Comparison of ENCODE assay signal across 10 cellular contexts in genomic region chr3:60064210-60065178, GRCh38.
DNase-seq lines count a peak whose midpoint lies in the region; ATAC-seq, FAIRE-seq and TF ChIP-seq lines count a peak whose summit lies in the region.
"Had no signal": no experiment of that assay in that cellular context is flagged by ENCODE, and none has a peak within 500 bp of the region (broad histone marks: within the 10 kb centered on the region; RNA-seq: fewer than 3 reads in every experiment).

No MANE protein-coding gene starts in this region.

- H3K23ac ChIP-seq in mesendoderm (ENCODE audit: low read length) = no peak overlapping the region

- in situ Hi-C loops in GM12878 (cut with MboI) = no loop called here
- in situ Hi-C loops in KBM-7 (cut with MboI; ENCODE audit: low pct_unique_long_range_greater_than_20kb, low sequenced_read_pairs) = no loop called here

- no peak overlapping the region for H2BK120ac ChIP-seq in mesendoderm (ENCODE audit: low read depth, low read length)

- no peak overlapping the region for H4K5ac ChIP-seq in mesendoderm (ENCODE audit: low read length)

- SMC1A ChIA-PET in GM12878 (lab: Charles Lee; ENCODE audit: uncharacterized antibody, unreplicated experiment) = no interaction called here

- BruUV-seq in GM12878 (replicated peaks; lab: Mats Ljungman, UMichigan) = no TSS peak

- H2AK5ac ChIP-seq in mesendoderm (ENCODE audit: low read length) = no peak overlapping the region

- TF ChIP-seq RAD21 in GM12878 (IDR thresholded peaks at IDR 0.05; ENCODE audit: insufficient read depth, low read depth, low read length) = no peak

- no peak overlapping the region for H3K18ac ChIP-seq in mesendoderm (ENCODE audit: low read length)

- H3K4me3 ChIP-seq in GM12878 (no peak overlapping the region), mesendoderm (ENCODE audit: low read length) (no peak overlapping the region)
- H3K4me3 ChIP-seq: pancreas had no signal

- no peak for TF ChIP-seq CTCF in GM12878 (IDR thresholded peaks at IDR 0.05 in 2 of 3, conservative IDR thresholded peaks at IDR 0.05 in 1 of 3; ENCODE audit: control insufficient read depth in 2 of 3, extremely low read depth in 1 of 3, insufficient read depth in 1 of 3, low read depth in 3 of 3, low read length in 3 of 3)

- H2AFZ ChIP-seq in GM12878 (ENCODE audit: control insufficient read depth, low read depth, low read length) = no peak overlapping the region

- H3K9me3 ChIP-seq in GM12878 (replicated peaks; ENCODE audit: control insufficient read depth, insufficient read depth, low read length) = no peaks in the 10 kb centered on the region
- H3K9me3 ChIP-seq: pancreas had no signal

- H3K4me1 ChIP-seq in GM12878 (ENCODE audit: control insufficient read depth, insufficient read depth, low read length) (no peaks in the 10 kb centered on the region), mesendoderm (ENCODE audit: control insufficient read depth, low read depth, low read length) (peaks cover 7% of the 10 kb centered on the region)
- H3K4me1 ChIP-seq: pancreas had no signal

- H3K79me2 ChIP-seq in GM12878 (ENCODE audit: control insufficient read depth, insufficient read depth, low read length) (no peaks in the 10 kb centered on the region), mesendoderm (ENCODE audit: control insufficient read depth, insufficient read depth, low read length) (no peaks in the 10 kb centered on the region)

- TF ChIP-seq POLR2A in GM12878 (IDR thresholded peaks at IDR 0.05; ENCODE audit: low read depth, low read length) = no peak

- no peak overlapping the region for H3K4ac ChIP-seq in mesendoderm (ENCODE audit: low read depth, low read length)

- CTCF ChIA-PET in GM12878 (lab: Yijun Ruan, JAX) = interaction anchor here (2.7 kb wide), 1 partner anchor 15 kb away, joined by 6 read pairs; no protein-coding TSS in a partner anchor

- H3K36me3 ChIP-seq in GM12878 (ENCODE audit: control insufficient read depth in 2 of 2, insufficient read depth in 2 of 2, low read length in 1 of 2) (no peaks in the 10 kb centered on the region), mesendoderm (ENCODE audit: control insufficient read depth, insufficient read depth, low read length) (no peaks in the 10 kb centered on the region)
- H3K36me3 ChIP-seq: pancreas had no signal

- peak; percentile 33 for FAIRE-seq in HTR-8/SVneo (lab: Jason Lieb, UNC)
- no peak for FAIRE-seq in GM12878 (lab: Jason Lieb, UNC)
- FAIRE-seq: pancreas had no signal

- ATAC-seq in GM12878 (no peak), HG03432 (IDR thresholded peaks at IDR 0.05; ENCODE audit: unreplicated experiment) (no peak), left lobe of liver (no peak)
- ATAC-seq: pancreas had no signal

- H4K20me1 ChIP-seq in GM12878 (ENCODE audit: control insufficient read depth, insufficient read depth) = no peaks in the 10 kb centered on the region

- 31% methylated on average over 3 of the region's 3 CpGs for WGBS in GM12878 (ENCODE audit: insufficient coverage, insufficient replicate concordance, low lambda C conversion rate, missing lambda C conversion rate)
- WGBS in mesendoderm (ENCODE audit: extremely low coverage, insufficient coverage, low lambda C conversion rate) = no CpG with 5 or more reads among the region's 3 CpGs

- no peak overlapping the region for H3K56ac ChIP-seq in mesendoderm (ENCODE audit: low read length)

- H4K8ac ChIP-seq in mesendoderm (ENCODE audit: low read depth, low read length) = no peak overlapping the region

- no peaks in the 10 kb centered on the region; a peak in 1 of 4 replicates for H3K27me3 ChIP-seq in GM12878 (replicated peaks in 1 of 2; ENCODE audit: control insufficient read depth in 2 of 2, insufficient read depth in 2 of 2, low read length in 1 of 2)
- H3K27me3 ChIP-seq in mesendoderm (ENCODE audit: insufficient read depth, low read length, poor library complexity) = no peaks in the 10 kb centered on the region
- H3K27me3 ChIP-seq: pancreas had no signal

- DNase-seq in COLO829 (ENCODE audit: low spot score) = peak; percentile 48
- DNase-seq in HTR-8/SVneo (ENCODE audit: insufficient read length, low spot score) = no peak
- DNase-seq in GM12878 (ENCODE audit: low read depth, low spot score) = no peak
- peak; percentile 65 for DNase-seq in mesendoderm
- DNase-seq in KBM-7 = no peak
- DNase-seq in NCI-H82 (lab: John Stamatoyannopoulos, UW) = no peak
- DNase-seq in left lobe of liver (ENCODE audit: low spot score) = no peak
- DNase-seq: dermis blood vessel endothelial cell, pancreas had no signal

- no peak overlapping the region for H2BK5ac ChIP-seq in mesendoderm (ENCODE audit: low read length)

- no peak overlapping the region for H2BK15ac ChIP-seq in mesendoderm (replicated peaks; ENCODE audit: low read depth)

- H3K79me1 ChIP-seq in mesendoderm (ENCODE audit: low read length) = no peaks in the 10 kb centered on the region

- no peak overlapping the region for H3K9ac ChIP-seq in GM12878 (ENCODE audit: control insufficient read depth, insufficient read depth, low read length)
- H3K9ac ChIP-seq in mesendoderm (ENCODE audit: low read length) = no peak overlapping the region

- POLR2A ChIA-PET in GM12878 (lab: Charles Lee) = interaction anchor here (0.5 to 1.7 kb wide), 2 partner anchors 14 to 76 kb away, joined by 3 read pairs; no protein-coding TSS in a partner anchor

- H3K4me2 ChIP-seq in GM12878 (ENCODE audit: control insufficient read depth, insufficient read depth) (no peak overlapping the region), mesendoderm (ENCODE audit: low read length) (no peak overlapping the region)

- H3K27ac ChIP-seq in GM12878 (ENCODE audit: control insufficient read depth, insufficient read depth) (no peak overlapping the region), mesendoderm (ENCODE audit: low read depth, low read length) (no peak overlapping the region)
- H3K27ac ChIP-seq: pancreas had no signal

- RAD21 ChIA-PET in GM12878 (lab: Charles Lee; ENCODE audit: unreplicated experiment) = interaction anchor here (0.6 kb wide), 1 partner anchor 1002 kb away, joined by 3 read pairs; no protein-coding TSS in a partner anchor

- TF ChIP-seq EP300 in GM12878 (IDR thresholded peaks at IDR 0.05; ENCODE audit: borderline replicate concordance in 1 of 2, control insufficient read depth in 1 of 2, low read depth in 2 of 2, low read length in 2 of 2) = no peak

- intact Hi-C loops in GM12878 (cut with micrococcal nuclease; ENCODE audit: unreplicated experiment) = no loop called here

TF ChIP-seq in GM12878, 131 proteins besides CTCF, POLR2A, EP300 and RAD21:
- TF ChIP-seq CREM (IDR thresholded peaks at IDR 0.05; ENCODE audit: low read depth) = no peak
- TF ChIP-seq ZNF24 (IDR thresholded peaks at IDR 0.05) = no peak
- TF ChIP-seq BHLHE40 (IDR thresholded peaks at IDR 0.05; ENCODE audit: borderline replicate concordance in 1 of 2, low read depth in 2 of 2, low read length in 1 of 2) = no peak
- TF ChIP-seq DPF2 (IDR thresholded peaks at IDR 0.05) = 0 out of 2 replicates have a peak, but pooled peaks have one; percentile 25
- TF ChIP-seq NFXL1 (IDR thresholded peaks at IDR 0.05; ENCODE audit: borderline replicate concordance) = no peak
- no peak for TF ChIP-seq SMC3 (IDR thresholded peaks at IDR 0.05; ENCODE audit: borderline replicate concordance, low read length)
- TF ChIP-seq RFX5 (IDR thresholded peaks at IDR 0.05; ENCODE audit: low read depth, low read length) = no peak
- TF ChIP-seq POU2F2 (IDR thresholded peaks at IDR 0.05; ENCODE audit: borderline replicate concordance, low read depth, low read length) = no peak
- TF ChIP-seq IKZF1 (conservative IDR thresholded peaks at IDR 0.05) = peak; percentile 29; the same call in 1 of the 2 replicates
- TF ChIP-seq CEBPZ (IDR thresholded peaks at IDR 0.05; ENCODE audit: low read depth, low read length) = no peak
- TF ChIP-seq MTA2 (IDR thresholded peaks at IDR 0.05; ENCODE audit: low read depth) = peak; percentile 50; the same call in 1 of the 2 replicates
- TF ChIP-seq ATF7 (IDR thresholded peaks at IDR 0.05; ENCODE audit: low read depth) = peak; percentile 25; the same call in 1 of the 2 replicates

Comparison
In these comparisons a context has a peak if more than half of its experiments do, and no peak if none do; other contexts are left out.
1. DNase-seq: peak in COLO829 (single experiment) and mesendoderm (single experiment); none in HTR-8/SVneo (single experiment), GM12878 (single experiment), KBM-7 (single experiment), NCI-H82 (single experiment) and left lobe of liver (single experiment).